In the genomic region with DNA sequence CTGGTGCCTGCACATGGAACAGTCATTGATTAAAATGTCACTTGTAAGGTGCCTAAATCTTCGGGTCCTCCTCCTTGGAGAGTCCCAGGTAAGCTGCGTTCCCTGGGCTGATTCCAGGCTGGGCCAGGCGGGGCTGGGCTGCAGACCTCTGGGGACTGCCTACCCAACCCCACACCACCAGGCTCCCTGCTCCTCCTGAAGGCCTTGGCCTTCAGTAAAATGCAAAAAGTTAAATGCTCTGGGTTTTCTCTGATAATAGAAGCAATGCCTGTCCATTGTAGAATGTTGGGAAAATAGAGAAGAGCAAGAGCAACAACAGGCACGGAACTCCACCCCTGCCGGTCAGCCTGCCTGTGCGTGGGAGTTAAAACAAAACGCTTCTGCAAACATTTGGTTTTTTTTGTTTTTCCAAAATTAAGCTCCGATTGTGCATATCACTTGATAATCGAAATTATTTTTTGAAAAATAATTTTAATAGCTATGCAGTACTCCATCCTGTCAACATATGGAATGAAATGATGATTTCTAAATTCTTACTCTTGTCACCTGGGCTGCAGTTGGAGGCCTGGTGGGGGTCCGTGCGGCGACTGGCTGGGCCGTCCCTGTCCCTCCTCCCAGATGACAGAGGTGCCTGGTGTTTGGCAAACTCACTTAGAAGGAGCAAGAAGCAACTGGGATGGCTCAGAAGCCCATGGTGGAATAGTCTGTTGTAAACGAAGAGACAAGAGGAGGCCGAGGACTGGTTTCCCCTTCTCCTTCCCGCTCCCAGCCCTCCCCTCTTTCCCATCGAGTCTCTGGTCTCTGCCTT, we compare ENCODE assay signal across 1 cellular context.
TF ChIP-seq lines count a peak whose summit lies in the region.

No MANE protein-coding gene starts in this region.

TF ChIP-seq in WTC11, 78 proteins besides CTCF, POLR2A, EP300 and RAD21 (continued from another document):
- TF ChIP-seq, protein P1, sequence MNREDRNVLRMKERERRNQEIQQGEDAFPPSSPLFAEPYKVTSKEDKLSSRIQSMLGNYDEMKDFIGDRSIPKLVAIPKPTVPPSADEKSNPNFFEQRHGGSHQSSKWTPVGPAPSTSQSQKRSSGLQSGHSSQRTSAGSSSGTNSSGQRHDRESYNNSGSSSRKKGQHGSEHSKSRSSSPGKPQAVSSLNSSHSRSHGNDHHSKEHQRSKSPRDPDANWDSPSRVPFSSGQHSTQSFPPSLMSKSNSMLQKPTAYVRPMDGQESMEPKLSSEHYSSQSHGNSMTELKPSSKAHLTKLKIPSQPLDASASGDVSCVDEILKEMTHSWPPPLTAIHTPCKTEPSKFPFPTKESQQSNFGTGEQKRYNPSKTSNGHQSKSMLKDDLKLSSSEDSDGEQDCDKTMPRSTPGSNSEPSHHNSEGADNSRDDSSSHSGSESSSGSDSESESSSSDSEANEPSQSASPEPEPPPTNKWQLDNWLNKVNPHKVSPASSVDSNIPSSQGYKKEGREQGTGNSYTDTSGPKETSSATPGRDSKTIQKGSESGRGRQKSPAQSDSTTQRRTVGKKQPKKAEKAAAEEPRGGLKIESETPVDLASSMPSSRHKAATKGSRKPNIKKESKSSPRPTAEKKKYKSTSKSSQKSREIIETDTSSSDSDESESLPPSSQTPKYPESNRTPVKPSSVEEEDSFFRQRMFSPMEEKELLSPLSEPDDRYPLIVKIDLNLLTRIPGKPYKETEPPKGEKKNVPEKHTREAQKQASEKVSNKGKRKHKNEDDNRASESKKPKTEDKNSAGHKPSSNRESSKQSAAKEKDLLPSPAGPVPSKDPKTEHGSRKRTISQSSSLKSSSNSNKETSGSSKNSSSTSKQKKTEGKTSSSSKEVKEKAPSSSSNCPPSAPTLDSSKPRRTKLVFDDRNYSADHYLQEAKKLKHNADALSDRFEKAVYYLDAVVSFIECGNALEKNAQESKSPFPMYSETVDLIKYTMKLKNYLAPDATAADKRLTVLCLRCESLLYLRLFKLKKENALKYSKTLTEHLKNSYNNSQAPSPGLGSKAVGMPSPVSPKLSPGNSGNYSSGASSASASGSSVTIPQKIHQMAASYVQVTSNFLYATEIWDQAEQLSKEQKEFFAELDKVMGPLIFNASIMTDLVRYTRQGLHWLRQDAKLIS (CRISPR knock-in tag; IDR thresholded peaks at IDR 0.05; ENCODE audit: borderline replicate concordance) = no peak
- TF ChIP-seq GTF2I (CRISPR knock-in tag; conservative IDR thresholded peaks at IDR 0.05) = no peak
- no peak for TF ChIP-seq TEAD1 (CRISPR knock-in tag; IDR thresholded peaks at IDR 0.05)
- TF ChIP-seq ESRRA (CRISPR knock-in tag; IDR thresholded peaks at IDR 0.05; ENCODE audit: borderline replicate concordance) = no peak
- TF ChIP-seq, protein P2, sequence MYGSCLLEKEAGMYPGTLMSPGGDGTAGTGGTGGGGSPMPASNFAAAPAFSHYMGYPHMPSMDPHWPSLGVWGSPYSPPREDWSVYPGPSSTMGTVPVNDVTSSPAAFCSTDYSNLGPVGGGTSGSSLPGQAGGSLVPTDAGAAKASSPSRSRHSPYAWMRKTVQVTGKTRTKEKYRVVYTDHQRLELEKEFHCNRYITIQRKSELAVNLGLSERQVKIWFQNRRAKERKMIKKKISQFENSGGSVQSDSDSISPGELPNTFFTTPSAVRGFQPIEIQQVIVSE (CRISPR knock-in tag; IDR thresholded peaks at IDR 0.05; ENCODE audit: borderline replicate concordance) = no peak
- TF ChIP-seq, protein P3, sequence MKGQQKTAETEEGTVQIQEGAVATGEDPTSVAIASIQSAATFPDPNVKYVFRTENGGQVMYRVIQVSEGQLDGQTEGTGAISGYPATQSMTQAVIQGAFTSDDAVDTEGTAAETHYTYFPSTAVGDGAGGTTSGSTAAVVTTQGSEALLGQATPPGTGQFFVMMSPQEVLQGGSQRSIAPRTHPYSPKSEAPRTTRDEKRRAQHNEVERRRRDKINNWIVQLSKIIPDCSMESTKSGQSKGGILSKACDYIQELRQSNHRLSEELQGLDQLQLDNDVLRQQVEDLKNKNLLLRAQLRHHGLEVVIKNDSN (CRISPR knock-in tag; IDR thresholded peaks at IDR 0.05) = no peak
- TF ChIP-seq FOXP1 (CRISPR knock-in tag; IDR thresholded peaks at IDR 0.05; ENCODE audit: borderline replicate concordance) = no peak
- no peak for TF ChIP-seq ATF1 (CRISPR knock-in tag; IDR thresholded peaks at IDR 0.05)
- no peak for TF ChIP-seq SOX15 (CRISPR knock-in tag; IDR thresholded peaks at IDR 0.05)
- TF ChIP-seq TEAD4 (CRISPR knock-in tag; IDR thresholded peaks at IDR 0.05) = no peak
